ENCODE assay signal across 8 cellular contexts in genomic region chr21:15826147-15826780, GRCh38.
A peak's percentile ranks its signal among the peaks of the same experiment; 100 is the strongest.
DNase-seq lines count a peak whose midpoint lies in the region; ATAC-seq and TF ChIP-seq lines count a peak whose summit lies in the region.
"Had no signal": no experiment of that assay in that cellular context is flagged by ENCODE, and none has a peak within 500 bp of the region (broad histone marks: within the 10 kb centered on the region; RNA-seq: fewer than 3 reads in every experiment).

No MANE protein-coding gene starts in this region.

- DNase-seq in DMS53 treated with DMSO at 0.1 percent for 48 hours (lab: John Stamatoyannopoulos, UW; ENCODE audit: unreplicated experiment) (peak; percentile 18), GM19238 (ENCODE audit: insufficient read length, low spot score) (peak; percentile 9), glomerular visceral epithelial cell (ENCODE audit: extremely low spot score) (peak; percentile 58), retinal pigment epithelial cell (ENCODE audit: low read depth) (no peak)

- ATAC-seq in HG02938 (IDR thresholded peaks at IDR 0.05; ENCODE audit: unreplicated experiment), result no peak

- TF ChIP-seq EP300 in Ishikawa (IDR thresholded peaks at IDR 0.05; ENCODE audit: borderline replicate concordance), result no peak

- H3K4me3 ChIP-seq in retinal pigment epithelial cell (ENCODE audit: low read length), result no peak overlapping the region
- H3K4me3 ChIP-seq: thoracic aorta had no signal

- TF ChIP-seq CTCF in VCaP (conservative IDR thresholded peaks at IDR 0.05) (peak; percentile 94), retinal pigment epithelial cell (conservative IDR thresholded peaks at IDR 0.05; ENCODE audit: low read depth, low read length) (peak; percentile 69)

- peak; percentile 66 for TF ChIP-seq RAD21 in Ishikawa (IDR thresholded peaks at IDR 0.05; ENCODE audit: low read depth)

- H3K27ac ChIP-seq in VCaP, result no peak overlapping the region
- H3K27ac ChIP-seq: thoracic aorta had no signal

TF ChIP-seq in Ishikawa, 13 proteins besides CTCF, POLR2A, EP300 and RAD21:
- TF ChIP-seq TCF12 (IDR thresholded peaks at IDR 0.05; ENCODE audit: low read depth) (no peak), CEBPB (IDR thresholded peaks at IDR 0.05) (peak; percentile 64)
